21 cellular contexts compared by ENCODE assay signal in genomic region chr16:2303923-2304322, GRCh38. TPM values are rescaled to one million over a fixed set of nuclear protein-coding genes. Genes with fewer than 3 reads are reported as not detected.
A peak's percentile ranks its signal among the peaks of the same experiment; 100 is the strongest.
DNase-seq lines count a peak whose midpoint lies in the region; ATAC-seq, FAIRE-seq and TF ChIP-seq lines count a peak whose summit lies in the region.
"Had no signal": no experiment of that assay in that cellular context is flagged by ENCODE, and none has a peak within 500 bp of the region (broad histone marks: within the 10 kb centered on the region; RNA-seq: fewer than 3 reads in every experiment).

No MANE protein-coding gene starts in this region.

- no peaks in the 10 kb centered on the region for H3K79me1 ChIP-seq in H1 (ENCODE audit: low read depth, low read length)

- TF ChIP-seq CTCF in H1 (IDR thresholded peaks at IDR 0.05; ENCODE audit: control extremely low read depth in 1 of 3, insufficient read depth in 1 of 3, low read depth in 1 of 3, low read length in 3 of 3) (no peak), osteoblast (IDR thresholded peaks at IDR 0.05; ENCODE audit: extremely low read depth, low read depth, low read length) (no peak)

- no peak overlapping the region for H3K14ac ChIP-seq in H1 (ENCODE audit: insufficient read length)

- TF ChIP-seq POLR2A in H1 (IDR thresholded peaks at IDR 0.05; ENCODE audit: control extremely low read depth in 1 of 2, low read depth in 2 of 2, low read length in 2 of 2), result no peak

- ATAC-seq in activated naive CD8-positive, alpha-beta T cell treated with anti-CD3 and anti-CD28 coated beads, Interleukin-2, amount 50 U/mL, for 24 hours, result peak; percentile 20
- ATAC-seq: A549; CD8-positive, alpha-beta T cell had no signal

- H3K9me3 Mint-ChIP-seq in activated naive CD8-positive, alpha-beta T cell treated with anti-CD3 and anti-CD28 coated beads, Interleukin-2, amount 50 U/mL, for 24 hours, result no peaks in the 10 kb centered on the region
- no peaks in the 10 kb centered on the region for H3K9me3 Mint-ChIP-seq in activated naive CD8-positive, alpha-beta T cell treated with anti-CD3 and anti-CD28 coated beads for 36 hours
- H3K9me3 Mint-ChIP-seq: CD4-positive, alpha-beta T cell; CD8-positive, alpha-beta T cell had no signal

- no peak overlapping the region for H4K5ac ChIP-seq in H1 (ENCODE audit: insufficient read length, low read depth, low read length)

- no peaks in the 10 kb centered on the region for H3K23me2 ChIP-seq in H1 (ENCODE audit: low read depth, low read length)

- no peak overlapping the region for H3K4ac ChIP-seq in H1 (replicated peaks; ENCODE audit: insufficient read length, low read depth, low read length)

- no peak overlapping the region for H2BK20ac ChIP-seq in H1 (ENCODE audit: low read length)

- WGBS in H1 (ENCODE audit: extremely low coverage in 1 of 2, insufficient coverage in 1 of 2, insufficient read length in 1 of 2, insufficient replicate concordance in 2 of 2, low coverage in 1 of 2, low lambda C conversion rate in 2 of 2, missing lambda C conversion rate in 1 of 2), 2 experiments, result 95% methylated on average over 13 of the region's 15 CpGs; no CpG with 5 or more reads in 1 of the 2 experiments

- H3K27ac Mint-ChIP-seq in activated naive CD8-positive, alpha-beta T cell treated with anti-CD3 and anti-CD28 coated beads, Interleukin-2, amount 50 U/mL, for 24 hours, result no peak overlapping the region
- H3K27ac Mint-ChIP-seq in activated naive CD8-positive, alpha-beta T cell treated with anti-CD3 and anti-CD28 coated beads for 36 hours, result no peak overlapping the region
- H3K27ac Mint-ChIP-seq: B cell; CD4-positive, alpha-beta T cell; CD8-positive, alpha-beta T cell had no signal

- TF ChIP-seq RAD21 in H1 (IDR thresholded peaks at IDR 0.05 in 1 of 2, conservative IDR thresholded peaks at IDR 0.05 in 1 of 2; ENCODE audit: low read depth in 2 of 2, low read length in 2 of 2), result no peak

- H3K56ac ChIP-seq in H1 (replicated peaks; ENCODE audit: insufficient read length, low read depth, low read length), result peak overlapping the region; percentile 3

- no peaks in the 10 kb centered on the region for H3K79me2 ChIP-seq in H1 (ENCODE audit: control insufficient read depth in 1 of 2, insufficient read depth in 2 of 2, low read length in 2 of 2)
- H3K79me2 ChIP-seq in osteoblast (ENCODE audit: insufficient read depth, low read length), result no peaks in the 10 kb centered on the region

- no peak overlapping the region for H2BK5ac ChIP-seq in H1 (ENCODE audit: low read depth, low read length)

- no peak overlapping the region for H2BK12ac ChIP-seq in H1 (ENCODE audit: low read depth, low read length)

- no peak overlapping the region for H3K4me3 Mint-ChIP-seq in activated naive CD8-positive, alpha-beta T cell treated with anti-CD3 and anti-CD28 coated beads, Interleukin-2, amount 50 U/mL, for 24 hours
- no peak overlapping the region for H3K4me3 Mint-ChIP-seq in activated naive CD8-positive, alpha-beta T cell treated with anti-CD3 and anti-CD28 coated beads for 36 hours
- H3K4me3 Mint-ChIP-seq: B cell; CD4-positive, alpha-beta T cell; CD8-positive, alpha-beta T cell had no signal

- H3K36me3 ChIP-seq in H1 (ENCODE audit: control insufficient read depth in 2 of 4, insufficient read depth in 4 of 4, low read length in 3 of 4) (no peaks in the 10 kb centered on the region), osteoblast (ENCODE audit: insufficient read depth, low read length) (no peaks in the 10 kb centered on the region)
- H3K36me3 ChIP-seq: BLaER1 treated with 17β-estradiol and CSF1 and Interleukin-3, amounts not matched to agents 10 nM and 100 nM had no signal

- H2BK15ac ChIP-seq in H1 (ENCODE audit: low read length), result no peak overlapping the region

- H3K23ac ChIP-seq in H1 (ENCODE audit: insufficient read length), result no peak overlapping the region

- H3K36me3 Mint-ChIP-seq in activated naive CD8-positive, alpha-beta T cell treated with anti-CD3 and anti-CD28 coated beads, Interleukin-2, amount 50 U/mL, for 24 hours (ENCODE audit: low read depth), result no peaks in the 10 kb centered on the region
- no peaks in the 10 kb centered on the region for H3K36me3 Mint-ChIP-seq in activated naive CD8-positive, alpha-beta T cell treated with anti-CD3 and anti-CD28 coated beads for 36 hours
- H3K36me3 Mint-ChIP-seq: CD8-positive, alpha-beta T cell had no signal

- H3K27ac ChIP-seq in H1 (ENCODE audit: low read depth, low read length) (no peak overlapping the region), osteoblast (ENCODE audit: low read depth, low read length) (no peak overlapping the region)
- H3K27ac ChIP-seq: 22Rv1; A549; BLaER1 treated with 17β-estradiol and CSF1 and Interleukin-3, amounts not matched to agents 10 nM and 100 nM; C4-2B had no signal

- H3K4me3 ChIP-seq in H1 (ENCODE audit: extremely low read depth in 1 of 4, insufficient read depth in 2 of 4, low read depth in 3 of 4, low read length in 4 of 4), result no peak overlapping the region
- no peak overlapping the region for H3K4me3 ChIP-seq in osteoblast (ENCODE audit: insufficient read depth, low read length)
- H3K4me3 ChIP-seq: A549; BLaER1 treated with 17β-estradiol and CSF1 and Interleukin-3, amounts not matched to agents 10 nM and 100 nM had no signal

- no peak overlapping the region for H3K18ac ChIP-seq in H1 (ENCODE audit: extremely low read depth, low read length)

- H4K91ac ChIP-seq in H1 (replicated peaks; ENCODE audit: insufficient read length, low read length), result no peak overlapping the region

- peak overlapping the region; percentile 5; the same call in 1 of the 2 replicates for H4K8ac ChIP-seq in H1 (ENCODE audit: extremely low read depth, insufficient read depth, low read length)

- no peak overlapping the region for H2AFZ ChIP-seq in H1 (ENCODE audit: low read length)
- H2AFZ ChIP-seq in osteoblast (ENCODE audit: low read length), result no peak overlapping the region

- H3K27me3 Mint-ChIP-seq in activated naive CD8-positive, alpha-beta T cell treated with anti-CD3 and anti-CD28 coated beads, Interleukin-2, amount 50 U/mL, for 24 hours, result no peaks in the 10 kb centered on the region
- no peaks in the 10 kb centered on the region for H3K27me3 Mint-ChIP-seq in activated naive CD8-positive, alpha-beta T cell treated with anti-CD3 and anti-CD28 coated beads for 36 hours
- H3K27me3 Mint-ChIP-seq: B cell; CD4-positive, alpha-beta T cell had no signal

- H3K4me1 ChIP-seq in H1 (replicated peaks in 1 of 4; ENCODE audit: control insufficient read depth in 3 of 4, insufficient read depth in 4 of 4, low read length in 3 of 4) (no peaks in the 10 kb centered on the region), osteoblast (ENCODE audit: insufficient read depth, low read length) (no peaks in the 10 kb centered on the region)
- H3K4me1 ChIP-seq: A549, Caco-2 had no signal

- CTCF ChIA-PET in H1 (lab: Charles Lee; ENCODE audit: partially characterized antibody), result interaction anchor here (1.2 to 1.4 kb wide), 3 partner anchors 15 to 197 kb away, joined by 3 read pairs; no protein-coding TSS in a partner anchor

- DNase-seq in activated naive CD8-positive, alpha-beta T cell treated with anti-CD3 and anti-CD28 coated beads, Interleukin-2, amount 50 U/mL, for 24 hours, result no peak
- no peak for DNase-seq in activated naive CD8-positive, alpha-beta T cell treated with anti-CD3 and anti-CD28 coated beads for 36 hours
- DNase-seq in H1 (ENCODE audit: low read depth in 1 of 2, low spot score in 2 of 2) (no peak), osteoblast (ENCODE audit: insufficient read length, low spot score, missing footprints) (peak; percentile 39), NCI-H2081 treated with DMSO at 0.1 percent for 48 hours (lab: John Stamatoyannopoulos, UW) (no peak)
- DNase-seq: AML-193; Caco-2; Calu3; CD4-positive, alpha-beta T cell; CD8-positive, alpha-beta T cell; DMS79 treated with DMSO at 0.1 percent for 48 hours; GF-D8 had no signal

- no peaks in the 10 kb centered on the region for H3K4me1 Mint-ChIP-seq in activated naive CD8-positive, alpha-beta T cell treated with anti-CD3 and anti-CD28 coated beads, Interleukin-2, amount 50 U/mL, for 24 hours
- no peaks in the 10 kb centered on the region for H3K4me1 Mint-ChIP-seq in activated naive CD8-positive, alpha-beta T cell treated with anti-CD3 and anti-CD28 coated beads for 36 hours
- H3K4me1 Mint-ChIP-seq: B cell had no signal

- FAIRE-seq in H1 (lab: Jason Lieb, UNC), result no peak
- FAIRE-seq: A549, D721Med, G401.6, GM12891, GM19239 had no signal

- no peaks in the 10 kb centered on the region for H3K9me3 ChIP-seq in H1 (ENCODE audit: insufficient read depth in 2 of 2, low read depth in 1 of 2, low read length in 1 of 2)
- no peaks in the 10 kb centered on the region for H3K9me3 ChIP-seq in osteoblast (ENCODE audit: low read depth, low read length)
- H3K9me3 ChIP-seq: A549; BLaER1 treated with 17β-estradiol and CSF1 and Interleukin-3, amounts not matched to agents 10 nM and 100 nM; Caco-2 had no signal

- no peak overlapping the region for H2AK5ac ChIP-seq in H1 (ENCODE audit: low read depth, low read length)

- no peak overlapping the region; a peak in 1 of 7 replicates for H3K9ac ChIP-seq in H1 (replicated peaks in 1 of 4; ENCODE audit: extremely low read depth in 1 of 4, low read depth in 3 of 4, low read length in 3 of 4)
- H3K9ac ChIP-seq: BLaER1 treated with 17β-estradiol and CSF1 and Interleukin-3, amounts not matched to agents 10 nM and 100 nM had no signal

- H4K20me1 ChIP-seq in H1 (replicated peaks in 1 of 2; ENCODE audit: control insufficient read depth in 1 of 2, insufficient read depth in 2 of 2, low read length in 2 of 2) (no peaks in the 10 kb centered on the region), osteoblast (ENCODE audit: insufficient read depth, low read length) (no peaks in the 10 kb centered on the region)

- TF ChIP-seq EP300 in H1 (IDR thresholded peaks at IDR 0.05; ENCODE audit: borderline replicate concordance in 1 of 2, low read depth in 2 of 2, low read length in 2 of 2), result no peak

- H3K27me3 ChIP-seq in H1 (replicated peaks in 1 of 4; ENCODE audit: control insufficient read depth in 3 of 4, extremely low read depth in 1 of 4, insufficient read depth in 3 of 4, low read length in 3 of 4) (no peaks in the 10 kb centered on the region), osteoblast (ENCODE audit: insufficient read depth, low read length) (no peaks in the 10 kb centered on the region)
- H3K27me3 ChIP-seq: BLaER1 treated with 17β-estradiol and CSF1 and Interleukin-3, amounts not matched to agents 10 nM and 100 nM had no signal

- POLR2A ChIA-PET in H1 (lab: Charles Lee; ENCODE audit: partially characterized antibody), result no interaction called here

- H3K4me2 ChIP-seq in H1 (ENCODE audit: insufficient read depth in 1 of 2, low read depth in 2 of 2, low read length in 2 of 2) (no peak overlapping the region), osteoblast (ENCODE audit: insufficient read depth, low read length) (no peak overlapping the region)
- H3K4me2 ChIP-seq: A549; BLaER1 treated with 17β-estradiol and CSF1 and Interleukin-3, amounts not matched to agents 10 nM and 100 nM had no signal

- H2BK120ac ChIP-seq in H1 (replicated peaks; ENCODE audit: low read depth, low read length), result no peak overlapping the region

RNA-seq across cellular contexts. Expression of gene RNPS1, which starts 36.0 kb away (rescaled TPM):
- 100 to 1,000 TPM; 403 to 415 TPM for total RNA-seq in activated naive CD8-positive, alpha-beta T cell treated with anti-CD3 and anti-CD28 coated beads for 36 hours
- 330 and 357 TPM in 2 replicates for total RNA-seq in H1 (2021; fragmentation: NEBNext Ultra II Directional; extraction: Animal tissue kit (Norgen Biotek cat#: 25700))
- 350 and 516 TPM in 2 replicates for polyA plus RNA-seq in H1 (2011; rRNA removed)
- 390 TPM for polyA plus RNA-seq in H1 (2011; cell fraction: cytosol; rRNA removed)
- 343 TPM for polyA plus RNA-seq in H1 (2011; cell fraction: nucleus; rRNA removed)
- 265 to 341 TPM (median 323 TPM) in 4 replicates for polyA plus RNA-seq in H1 (2012, experiment 1 of 2)
- polyA plus RNA-seq in H1 (2012, experiment 2 of 2), result 331 TPM
- 282 TPM for polyA plus RNA-seq in H1 (2013, experiment 1 of 2)
- 281 TPM for polyA plus RNA-seq in H1 (2013, experiment 2 of 2)
- 137 and 199 TPM in 2 replicates for polyA minus RNA-seq in H1 (2011; rRNA and poly(A)+ RNA removed)
- polyA minus RNA-seq in H1 (2011; cell fraction: cytosol; rRNA and poly(A)+ RNA removed), result 150 TPM
- polyA minus RNA-seq in H1 (2011; cell fraction: nucleus; rRNA and poly(A)+ RNA removed), result 141 TPM
- total RNA-seq in osteoblast, result 64.2 and 81.1 TPM in 2 replicates

RNA-seq across cellular contexts. Expression of gene ABCA3, which starts 36.6 kb away (rescaled TPM):
- total RNA-seq in activated naive CD8-positive, alpha-beta T cell treated with anti-CD3 and anti-CD28 coated beads for 36 hours, result 1 to 10 TPM; 3.5 to 4.0 TPM
- 7.9 TPM in 2 replicates for total RNA-seq in H1 (2021; fragmentation: NEBNext Ultra II Directional; extraction: Animal tissue kit (Norgen Biotek cat#: 25700))
- polyA plus RNA-seq in H1 (2011; rRNA removed), result 5.7 and 8.8 TPM in 2 replicates
- 6.4 TPM for polyA plus RNA-seq in H1 (2011; cell fraction: cytosol; rRNA removed)
- polyA plus RNA-seq in H1 (2011; cell fraction: nucleus; rRNA removed), result 17.6 TPM
- 4.8 to 8.5 TPM (median 7.4 TPM) in 4 replicates for polyA plus RNA-seq in H1 (2012, experiment 1 of 2)
- 6.6 TPM for polyA plus RNA-seq in H1 (2012, experiment 2 of 2)
- 8.7 TPM for polyA plus RNA-seq in H1 (2013, experiment 1 of 2)
- polyA plus RNA-seq in H1 (2013, experiment 2 of 2), result 8.9 TPM
- 7.5 and 10.6 TPM in 2 replicates for polyA minus RNA-seq in H1 (2011; rRNA and poly(A)+ RNA removed)
- 5.0 TPM for polyA minus RNA-seq in H1 (2011; cell fraction: cytosol; rRNA and poly(A)+ RNA removed)
- polyA minus RNA-seq in H1 (2011; cell fraction: nucleus; rRNA and poly(A)+ RNA removed), result 6.9 TPM
- total RNA-seq in osteoblast, result 0.88 and 1.4 TPM in 2 replicates

RNA-seq across cellular contexts. Expression of gene ECI1, which starts 52.5 kb away (rescaled TPM):
- total RNA-seq in activated naive CD8-positive, alpha-beta T cell treated with anti-CD3 and anti-CD28 coated beads for 36 hours, result 10 to 100 TPM; 27.5 to 30.0 TPM
- total RNA-seq in H1 (2021; fragmentation: NEBNext Ultra II Directional; extraction: Animal tissue kit (Norgen Biotek cat#: 25700)), result 79.5 and 80.0 TPM in 2 replicates
- 151 and 154 TPM in 2 replicates for polyA plus RNA-seq in H1 (2011; rRNA removed)
- polyA plus RNA-seq in H1 (2011; cell fraction: cytosol; rRNA removed), result 133 TPM
- polyA plus RNA-seq in H1 (2011; cell fraction: nucleus; rRNA removed), result 128 TPM
- polyA plus RNA-seq in H1 (2012, experiment 1 of 2), result 67.8 to 120 TPM (median 104 TPM) in 4 replicates
- polyA plus RNA-seq in H1 (2012, experiment 2 of 2), result 83.0 TPM
- 59.9 TPM for polyA plus RNA-seq in H1 (2013, experiment 1 of 2)
- polyA plus RNA-seq in H1 (2013, experiment 2 of 2), result 52.9 TPM
- 20.6 and 24.2 TPM in 2 replicates for polyA minus RNA-seq in H1 (2011; rRNA and poly(A)+ RNA removed)
- polyA minus RNA-seq in H1 (2011; cell fraction: cytosol; rRNA and poly(A)+ RNA removed), result 42.8 TPM
- polyA minus RNA-seq in H1 (2011; cell fraction: nucleus; rRNA and poly(A)+ RNA removed), result 39.6 TPM
- total RNA-seq in osteoblast, result 42.3 and 44.5 TPM in 2 replicates
